In genomic region chr6:13407709-13408695, GRCh38 we compare ENCODE assay signal across 12 cellular contexts.
A peak's percentile ranks its signal among the peaks of the same experiment; 100 is the strongest.
DNase-seq lines count a peak whose midpoint lies in the region; ATAC-seq and TF ChIP-seq lines count a peak whose summit lies in the region.
"Had no signal": no experiment of that assay in that cellular context is flagged by ENCODE, and none has a peak within 500 bp of the region (broad histone marks: within the 10 kb centered on the region; RNA-seq: fewer than 3 reads in every experiment).

No MANE protein-coding gene starts in this region.

- H3K9me3 Mint-ChIP-seq in dendritic cell treated with granulocyte-macrophage colony-stimulating factor and Interleukin-4, amounts not matched to agents 40 ng/mL and 50 ng/mL, for 4 days = no peaks in the 10 kb centered on the region
- H3K9me3 Mint-ChIP-seq in Caco-2 (ENCODE audit: unreplicated experiment) = no peaks in the 10 kb centered on the region

- H3K4me1 Mint-ChIP-seq in dendritic cell treated with granulocyte-macrophage colony-stimulating factor and Interleukin-4, amounts not matched to agents 40 ng/mL and 50 ng/mL, for 4 days (ENCODE audit: low read depth) = peaks cover 89% of the 10 kb centered on the region
- no peaks in the 10 kb centered on the region for H3K4me1 Mint-ChIP-seq in Caco-2 (ENCODE audit: low read depth, unreplicated experiment)

- H3K27ac Mint-ChIP-seq in dendritic cell treated with granulocyte-macrophage colony-stimulating factor and Interleukin-4, amounts not matched to agents 40 ng/mL and 50 ng/mL, for 4 days = peak overlapping the region; percentile 30
- H3K27ac Mint-ChIP-seq in Caco-2 (ENCODE audit: unreplicated experiment) = no peak overlapping the region

- POLR2A ChIA-PET in Caco-2 (lab: Charles Lee) = no interaction called here

- CTCF ChIA-PET in Caco-2 (lab: Charles Lee) = no interaction called here

- ATAC-seq in HG02763 (IDR thresholded peaks at IDR 0.05; ENCODE audit: unreplicated experiment) = no peak

- BruUV-seq in Caco-2 (replicated peaks; lab: Mats Ljungman, UMichigan) = no TSS peak

- no peak overlapping the region for H3K4me3 Mint-ChIP-seq in dendritic cell treated with granulocyte-macrophage colony-stimulating factor and Interleukin-4, amounts not matched to agents 40 ng/mL and 50 ng/mL, for 4 days
- no peak overlapping the region for H3K4me3 Mint-ChIP-seq in Caco-2 (ENCODE audit: unreplicated experiment)

- no peak for TF ChIP-seq CTCF in NB4 (IDR thresholded peaks at IDR 0.05; ENCODE audit: low read depth, low read length)
- no peak for TF ChIP-seq CTCF in Caco-2 (IDR thresholded peaks at IDR 0.05; ENCODE audit: insufficient read depth in 1 of 2, low read depth in 1 of 2, low read length in 1 of 2, severe bottlenecking in 1 of 2, unreplicated experiment in 1 of 2)

- peak; percentile 20 for DNase-seq in ACHN
- DNase-seq in NB4 (ENCODE audit: low read depth) = peak; percentile 98
- peak; percentile 71 for DNase-seq in mesenteric fat pad (ENCODE audit: low spot score)
- DNase-seq in activated T-cell treated with anti-CD3 and anti-CD28 coated beads, Interleukin-2, amount 50 U/mL, for 1 hour = no peak
- no peak for DNase-seq in Caco-2
- no peak for DNase-seq in NCI-H1417 (lab: John Stamatoyannopoulos, UW)
- DNase-seq: activated CD4-positive, alpha-beta T cell treated with anti-CD3 and anti-CD28 coated beads, Interleukin-2, amount 50 U/mL, for 4 hours; NCI-H1436 treated with DMSO at 0.1 percent for 48 hours; stimulated activated CD4-positive, alpha-beta T cell treated with anti-CD3 and anti-CD28 coated beads, Interleukin-4, amount 100 ng/mL, for 4 hours had no signal

- no peaks in the 10 kb centered on the region for H3K36me3 ChIP-seq in Caco-2 (ENCODE audit: control insufficient read depth, insufficient read depth, low read length)

- H3K36me3 Mint-ChIP-seq in dendritic cell treated with granulocyte-macrophage colony-stimulating factor and Interleukin-4, amounts not matched to agents 40 ng/mL and 50 ng/mL, for 4 days (ENCODE audit: low read depth) = no peaks in the 10 kb centered on the region
- H3K36me3 Mint-ChIP-seq in Caco-2 (ENCODE audit: insufficient read depth, unreplicated experiment) = no peaks in the 10 kb centered on the region

- no peaks in the 10 kb centered on the region for H3K27me3 ChIP-seq in Caco-2 (replicated peaks; ENCODE audit: control insufficient read depth, insufficient read depth, low read length)
- H3K27me3 ChIP-seq: BLaER1 treated with 17β-estradiol and CSF1 and Interleukin-3, amounts not matched to agents 10 nM and 100 nM had no signal

- no peak for TF ChIP-seq POLR2A in NB4 (IDR thresholded peaks at IDR 0.05; ENCODE audit: extremely low read depth, insufficient read length)

- no peaks in the 10 kb centered on the region for H3K4me1 ChIP-seq in Caco-2

- H3K4me3 ChIP-seq in NB4 (ENCODE audit: low read depth, low read length) = no peak overlapping the region
- H3K4me3 ChIP-seq in Caco-2 (ENCODE audit: low read depth, low read length) = no peak overlapping the region
- H3K4me3 ChIP-seq: BLaER1 treated with 17β-estradiol and CSF1 and Interleukin-3, amounts not matched to agents 10 nM and 100 nM had no signal

- intact Hi-C loops in dendritic cell treated with granulocyte-macrophage colony-stimulating factor and Interleukin-4, amounts not matched to agents 40 ng/mL and 50 ng/mL, for 4 days (cut with micrococcal nuclease) = no loop called here
- intact Hi-C loops in Caco-2 (cut with micrococcal nuclease; ENCODE audit: unreplicated experiment) = no loop called here

- H3K27me3 Mint-ChIP-seq in dendritic cell treated with granulocyte-macrophage colony-stimulating factor and Interleukin-4, amounts not matched to agents 40 ng/mL and 50 ng/mL, for 4 days = no peaks in the 10 kb centered on the region
- peaks cover 8% of the 10 kb centered on the region for H3K27me3 Mint-ChIP-seq in Caco-2 (ENCODE audit: insufficient read depth, unreplicated experiment)

- no peaks in the 10 kb centered on the region for H3K9me3 ChIP-seq in Caco-2

- in situ Hi-C loops in ACHN (cut with HindIII; ENCODE audit: low pct_ligation_motif_present, low pct_unique_long_range_greater_than_20kb, low sequenced_read_pairs) = no loop called here

Comparison
In these comparisons a context has a peak if more than half of its experiments do, and no peak if none do; other contexts are left out.
1. DNase-seq: peak in ACHN (single experiment), NB4 (single experiment) and mesenteric fat pad (single experiment); none in activated T-cell treated with anti-CD3 and anti-CD28 coated beads, Interleukin-2, amount 50 U/mL, for 1 hour (single experiment), Caco-2 (0 of 2) and NCI-H1417 (0 of 3).